6 cellular contexts compared by ENCODE assay signal in the genomic region with DNA sequence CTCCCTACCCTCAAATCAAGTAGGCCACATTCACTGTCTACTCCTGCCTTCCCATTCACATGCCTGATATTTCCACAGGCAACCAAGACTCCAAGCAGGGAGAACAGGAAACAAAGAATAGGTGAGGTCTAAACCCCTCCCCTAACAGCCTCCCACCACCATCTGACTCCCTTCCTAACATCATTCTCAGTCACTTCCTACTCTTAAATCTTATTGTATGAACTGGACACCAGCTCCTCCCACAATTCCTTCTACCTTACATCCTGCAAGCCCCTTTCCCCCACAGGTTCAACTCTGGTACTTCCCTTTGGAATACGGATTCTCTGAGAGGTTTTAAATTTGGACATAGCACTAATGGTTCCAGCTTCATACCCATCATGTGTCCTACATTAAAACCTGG.
DNase-seq lines count a peak whose midpoint lies in the region; ATAC-seq and TF ChIP-seq lines count a peak whose summit lies in the region.

No MANE protein-coding gene starts in this region.

- DNase-seq in ELR (ENCODE audit: low read depth) (peak; percentile 13), RWPE1 (ENCODE audit: low spot score) (no peak), memory B cell (ENCODE audit: low spot score in 2 of 2) (no peak), NCI-H2196 treated with DMSO at 0.1 percent for 48 hours (lab: John Stamatoyannopoulos, UW; ENCODE audit: unreplicated experiment) (no peak), SW480 (ENCODE audit: low spot score) (no peak)

- peaks cover 23% of the 10 kb centered on the region for H3K4me1 Mint-ChIP-seq in memory B cell

- ATAC-seq in memory B cell (ENCODE audit: low read depth) (no peak), HG03565 (IDR thresholded peaks at IDR 0.05; ENCODE audit: unreplicated experiment) (no peak)

- no peaks in the 10 kb centered on the region for H3K9me3 Mint-ChIP-seq in memory B cell

- CTCF ChIA-PET in RWPE1 (lab: Yijun Ruan, JAX), result interaction anchor here (0.6 to 1.0 kb wide), 3 partner anchors 11 to 76 kb away, joined by 3 to 4 read pairs (median 3); no protein-coding TSS in a partner anchor

- H3K27ac Mint-ChIP-seq in memory B cell, result peak overlapping the region; percentile 88

- TF ChIP-seq CTCF in RWPE1 (conservative IDR thresholded peaks at IDR 0.05; ENCODE audit: low read depth), result no peak

- H3K27me3 Mint-ChIP-seq in memory B cell, result no peaks in the 10 kb centered on the region

- H3K27ac ChIP-seq in RWPE1, result peak overlapping the region; percentile 91; the same call in 1 of the 2 replicates

- no peak overlapping the region for H3K4me3 Mint-ChIP-seq in memory B cell

- H3K36me3 Mint-ChIP-seq in memory B cell, result peaks cover 11% of the 10 kb centered on the region

- POLR2A ChIA-PET in RWPE1 (lab: Yijun Ruan, JAX; ENCODE audit: low non-redundant PET), result interaction anchor here (1.1 kb wide), 1 partner anchor 32 kb away, joined by 3 read pairs; no protein-coding TSS in a partner anchor
